ENCODE assay signal across 21 cellular contexts in the genomic region with DNA sequence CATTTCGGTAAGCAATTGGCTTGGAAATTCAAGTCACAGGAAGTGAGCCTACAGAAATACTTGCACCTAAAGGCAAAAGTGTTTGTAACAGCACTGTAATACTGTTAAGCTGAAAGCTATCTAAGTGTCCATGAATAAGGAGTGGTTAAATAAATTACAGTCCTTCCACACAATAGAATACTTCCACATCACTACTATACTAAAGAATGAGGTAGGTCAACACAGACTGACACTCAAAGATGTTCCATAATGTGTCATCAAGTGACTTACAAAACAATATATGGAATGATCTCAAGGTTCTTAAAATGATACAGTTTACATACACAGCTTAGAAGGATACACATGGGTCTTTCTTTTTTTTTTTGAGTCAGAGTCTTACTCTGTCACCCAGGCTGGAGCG. TPM values are rescaled to one million over a fixed set of nuclear protein-coding genes. Genes with fewer than 3 reads are reported as not detected.
A peak's percentile ranks its signal among the peaks of the same experiment; 100 is the strongest.
DNase-seq lines count a peak whose midpoint lies in the region; ATAC-seq, FAIRE-seq and TF ChIP-seq lines count a peak whose summit lies in the region.
"Had no signal": no experiment of that assay in that cellular context is flagged by ENCODE, and none has a peak within 500 bp of the region (broad histone marks: within the 10 kb centered on the region; RNA-seq: fewer than 3 reads in every experiment).

No MANE protein-coding gene starts in this region.

- DNase-seq in HCEC 1CT (peak; percentile 6), RWPE2 (ENCODE audit: low spot score) (no peak), bronchial epithelial cell (ENCODE audit: low read depth) (peak; percentile 60), iris pigment epithelial cell (ENCODE audit: low read depth) (peak; percentile 27), RKO (ENCODE audit: low spot score) (no peak)
- no peak for DNase-seq in stimulated activated CD4-positive, alpha-beta T cell treated with anti-CD3 and anti-CD28 coated beads, Interleukin-12 subunit alpha, Interleukin-12 subunit beta, amount 100 ng/mL, for 4 hours
- DNase-seq: C1 segment of cervical spinal cord; Calu3; CD4-positive, alpha-beta T cell; DMS 273 treated with DMSO at 0.1 percent for 48 hours; GDM1 had no signal

- H3K4me3 ChIP-seq in RWPE2 (ENCODE audit: severe bottlenecking) (no peak overlapping the region), bronchial epithelial cell (ENCODE audit: low read depth, low read length) (no peak overlapping the region)
- H3K4me3 ChIP-seq: K562 had no signal

- H3K36me3 ChIP-seq in RWPE2 (ENCODE audit: low read depth) (no peaks in the 10 kb centered on the region), bronchial epithelial cell (ENCODE audit: control insufficient read depth, insufficient read depth, low read length) (no peaks in the 10 kb centered on the region)

- peaks cover 8% of the 10 kb centered on the region for H3K4me1 ChIP-seq in RWPE2 (ENCODE audit: insufficient read depth, poor library complexity, severe bottlenecking)

- H3K9me3 ChIP-seq in RWPE2 (ENCODE audit: severe bottlenecking), result no peaks in the 10 kb centered on the region

- TF ChIP-seq CTCF in RWPE2 (IDR thresholded peaks at IDR 0.05; ENCODE audit: poor library complexity, severe bottlenecking), result no peak
- TF ChIP-seq CTCF in bronchial epithelial cell (IDR thresholded peaks at IDR 0.05; ENCODE audit: insufficient read depth, low read length, severe bottlenecking), result no peak

- H3K27me3 ChIP-seq in RWPE2 (ENCODE audit: insufficient read depth, poor library complexity, severe bottlenecking) (no peaks in the 10 kb centered on the region), bronchial epithelial cell (ENCODE audit: control insufficient read depth, insufficient read depth, low read length) (no peaks in the 10 kb centered on the region)

- peak; percentile 66 for FAIRE-seq in bronchial epithelial cell (lab: Jason Lieb, UNC)
- FAIRE-seq: A204.1, GM12892, GM19239, HTR-8/SVneo, K562 had no signal

- ATAC-seq in RWPE2 (ENCODE audit: low read depth) (peak; percentile 44; the same call in 1 of the 3 replicates), GM21423 (IDR thresholded peaks at IDR 0.05; ENCODE audit: unreplicated experiment) (no peak), HG02840 (IDR thresholded peaks at IDR 0.05; ENCODE audit: low FRiP score, unreplicated experiment) (no peak)
- ATAC-seq: K562 had no signal

- no peak overlapping the region for H3K27ac ChIP-seq in RWPE2 (ENCODE audit: poor library complexity, severe bottlenecking)

RNA-seq across cellular contexts. Expression of a gene that starts 27.0 kb away (rescaled TPM):
- 10.9 and 12.1 TPM in 2 replicates for total RNA-seq in bronchial epithelial cell
- total RNA-seq: B cell; Calu3; CD4-positive, alpha-beta T cell; Daoy; H4; K562 had no signal

Comparison
In these comparisons a context has a peak if more than half of its experiments do, and no peak if none do; other contexts are left out.
1. DNase-seq: peak in HCEC 1CT (single experiment), bronchial epithelial cell (single experiment) and iris pigment epithelial cell (single experiment); none in RWPE2 (single experiment), RKO (single experiment) and stimulated activated CD4-positive, alpha-beta T cell treated with anti-CD3 and anti-CD28 coated beads, Interleukin-12 subunit alpha, Interleukin-12 subunit beta, amount 100 ng/mL, for 4 hours (single experiment).